Comparison of ENCODE assay signal across 19 cellular contexts in genomic region chr9:70058569-70059161, GRCh38. TPM values are rescaled to one million over a fixed set of nuclear protein-coding genes. Genes with fewer than 3 reads are reported as not detected.
DNase-seq lines count a peak whose midpoint lies in the region; ATAC-seq and TF ChIP-seq lines count a peak whose summit lies in the region.
"Had no signal": no experiment of that assay in that cellular context is flagged by ENCODE, and none has a peak within 500 bp of the region (broad histone marks: within the 10 kb centered on the region; RNA-seq: fewer than 3 reads in every experiment).

No MANE protein-coding gene starts in this region.

- H3K27me3 ChIP-seq in sigmoid colon (no peaks in the 10 kb centered on the region), transverse colon (no peaks in the 10 kb centered on the region), WERI-Rb-1 (ENCODE audit: insufficient read depth, low read depth, severe bottlenecking) (no peaks in the 10 kb centered on the region)
- H3K27me3 ChIP-seq: BLaER1 treated with 17β-estradiol and CSF1 and Interleukin-3, amounts not matched to agents 10 nM and 100 nM had no signal

- DNase-seq in coronary artery (ENCODE audit: low spot score) (no peak), left ventricle myocardium superior (no peak), sigmoid colon (no peak), transverse colon (no peak), WTC11 (ENCODE audit: low spot score) (no peak), NCI-H345 treated with DMSO at 0.1 percent for 48 hours (lab: John Stamatoyannopoulos, UW; ENCODE audit: unreplicated experiment) (no peak), WERI-Rb-1 (no peak)
- DNase-seq: CD8-positive, alpha-beta memory T cell; DMS79; KG1; NCI-H1105 treated with DMSO at 0.1 percent for 48 hours; NCI-H1694; NCI-H510A treated with DMSO at 0.1 percent for 48 hours; NCI-H774; SHP77 treated with DMSO at 0.1 percent for 48 hours had no signal

- TF ChIP-seq EP300 in sigmoid colon (IDR thresholded peaks at IDR 0.05), result no peak
- TF ChIP-seq EP300 in transverse colon (IDR thresholded peaks at IDR 0.05; ENCODE audit: low read depth), result no peak

- H3K36me3 ChIP-seq in sigmoid colon (peaks cover 0 to 16% (median 6%) of the 10 kb centered on the region in 4 donors), transverse colon (no peaks in the 10 kb centered on the region), WERI-Rb-1 (no peaks in the 10 kb centered on the region)
- H3K36me3 ChIP-seq: BLaER1 treated with 17β-estradiol and CSF1 and Interleukin-3, amounts not matched to agents 10 nM and 100 nM had no signal

- no peak for TF ChIP-seq CTCF in coronary artery (IDR thresholded peaks at IDR 0.05)
- no peak for TF ChIP-seq CTCF in sigmoid colon (IDR thresholded peaks at IDR 0.05)
- TF ChIP-seq CTCF in transverse colon (IDR thresholded peaks at IDR 0.05), result no peak
- no peak for TF ChIP-seq CTCF in WTC11 (IDR thresholded peaks at IDR 0.05)
- no peak for TF ChIP-seq CTCF in WERI-Rb-1 (IDR thresholded peaks at IDR 0.05; ENCODE audit: low read depth, low read length)

- H3K9me3 ChIP-seq in sigmoid colon (no peaks in the 10 kb centered on the region), transverse colon (no peaks in the 10 kb centered on the region), WERI-Rb-1 (ENCODE audit: severe bottlenecking) (peaks cover 6% of the 10 kb centered on the region)
- H3K9me3 ChIP-seq: BLaER1 treated with 17β-estradiol and CSF1 and Interleukin-3, amounts not matched to agents 10 nM and 100 nM had no signal

- no peak overlapping the region for H3K4me3 Mint-ChIP-seq in WTC11
- H3K4me3 Mint-ChIP-seq: CD8-positive, alpha-beta memory T cell had no signal

- peaks cover 17% of the 10 kb centered on the region for H3K36me3 Mint-ChIP-seq in WTC11
- H3K36me3 Mint-ChIP-seq: CD8-positive, alpha-beta memory T cell had no signal

- H3K4me1 ChIP-seq in sigmoid colon (peaks cover 0 to 99% (median 86%) of the 10 kb centered on the region in 4 donors), transverse colon (peaks cover 8 to 31% (median 22%) of the 10 kb centered on the region in 4 donors)

- CTCF ChIA-PET in WTC11 (lab: Charles Lee), result no interaction called here

- peaks cover 20% of the 10 kb centered on the region for H3K4me1 Mint-ChIP-seq in WTC11
- H3K4me1 Mint-ChIP-seq: CD8-positive, alpha-beta memory T cell had no signal

- WGBS in sigmoid colon, 2 donors, result 73 to 76% methylated on average over 5 of the region's 5 CpGs
- 55 to 63% methylated on average over 5 of the region's 5 CpGs for WGBS in transverse colon (ENCODE audit: low coverage in 1 of 2), 2 donors

- POLR2A ChIA-PET in WTC11 (lab: Charles Lee), result no interaction called here

- no peaks in the 10 kb centered on the region for H3K27me3 Mint-ChIP-seq in WTC11 (ENCODE audit: low read depth)

- ATAC-seq in left ventricle myocardium superior (peak; percentile 63), WTC11 (no peak)
- ATAC-seq: HepG2 had no signal

- H3K9me3 Mint-ChIP-seq in WTC11, result peaks cover 26% of the 10 kb centered on the region

- TF ChIP-seq POLR2A in sigmoid colon (IDR thresholded peaks at IDR 0.05), result no peak
- no peak for TF ChIP-seq POLR2A in transverse colon (IDR thresholded peaks at IDR 0.05)

- intact Hi-C loops in left ventricle myocardium superior (cut with micrococcal nuclease), result no loop called here
- intact Hi-C loops in sigmoid colon (cut with DNase I), result loop anchor here (10.0 kb wide), 1 partner anchor 416 kb away; no protein-coding TSS in a partner anchor
- intact Hi-C loops in transverse colon (cut with DNase I; ENCODE audit: low total_unique reads), result no loop called here

- H3K27ac ChIP-seq in coronary artery (peak overlapping the region; percentile 34 to 47), sigmoid colon (peak overlapping the region; percentile 87 to 98 (median 89)), transverse colon (peak overlapping the region; percentile 44 to 92 (median 88)), WERI-Rb-1 (no peak overlapping the region)
- H3K27ac ChIP-seq: BLaER1 treated with 17β-estradiol and CSF1 and Interleukin-3, amounts not matched to agents 10 nM and 100 nM had no signal

- H3K27ac Mint-ChIP-seq in WTC11, result no peak overlapping the region
- H3K27ac Mint-ChIP-seq: CD8-positive, alpha-beta memory T cell had no signal

- in situ Hi-C loops in transverse colon (cut with MboI; ENCODE audit: low pct_ligation_motif_present in 1 of 4, low pct_unique_long_range_greater_than_20kb in 1 of 4, low sequenced_read_pairs in 3 of 4), result no loop called here

- no peak overlapping the region for H3K4me3 ChIP-seq in coronary artery
- no peak overlapping the region for H3K4me3 ChIP-seq in sigmoid colon
- no peak overlapping the region for H3K4me3 ChIP-seq in transverse colon
- H3K4me3 ChIP-seq in WERI-Rb-1 (ENCODE audit: low read depth, low read length), result no peak overlapping the region
- H3K4me3 ChIP-seq: BLaER1 treated with 17β-estradiol and CSF1 and Interleukin-3, amounts not matched to agents 10 nM and 100 nM had no signal

TF ChIP-seq in WTC11, 78 proteins besides CTCF, POLR2A, EP300 and RAD21:
- no peak for TF ChIP-seq ZNF232 (CRISPR knock-in tag; IDR thresholded peaks at IDR 0.05)
- TF ChIP-seq GRHL2 (CRISPR knock-in tag; IDR thresholded peaks at IDR 0.05; ENCODE audit: insufficient replicate concordance, severe bottlenecking), result no peak
- no peak for TF ChIP-seq NFE2L1 (CRISPR knock-in tag; IDR thresholded peaks at IDR 0.05)
TF ChIP-seq in WTC11: peak in this region for 0.

RNA-seq across cellular contexts. Expression of gene MAMDC2, which starts 15.0 kb away (rescaled TPM):
- total RNA-seq in left ventricle myocardium superior (8.9 TPM), sigmoid colon (100 to 1,000 TPM in 3 of 4 donors, 10 to 100 TPM in 1; 89.9 to 167 (median 137) TPM), transverse colon (10 to 100 TPM in 3 of 4 donors, 1 to 10 TPM in 1; 7.4 to 40.5 (median 28.9) TPM), WTC11 (2021) (6.0 to 6.3 TPM (median 6.3 TPM) in 3 replicates)
- 1 to 10 TPM; 2.5 to 5.3 (median 4.2) TPM for polyA plus RNA-seq in sigmoid colon
- total RNA-seq: CD8-positive, alpha-beta memory T cell; H4; HepG2; OCI-LY7 had no signal
- polyA plus RNA-seq: HepG2 had no signal
